ENCODE assay signal across 17 cellular contexts in the genomic region with DNA sequence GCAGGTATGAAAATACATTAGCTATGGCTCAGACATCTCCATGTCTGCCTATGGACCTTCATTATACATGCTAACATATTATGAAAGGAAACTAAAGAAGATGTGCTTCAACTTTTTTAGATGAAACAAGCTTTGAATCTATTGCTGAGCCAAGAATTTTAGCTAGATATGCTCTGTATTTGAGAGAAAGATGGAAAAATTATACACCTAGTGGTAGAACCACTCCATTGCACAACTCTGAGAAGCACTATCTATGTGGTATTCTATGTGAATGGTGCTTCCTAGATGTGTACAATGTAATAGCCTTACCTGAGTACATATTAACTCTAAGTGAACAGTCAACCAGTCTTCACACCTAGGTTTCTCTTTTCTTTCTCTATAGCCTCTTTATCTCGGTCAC. TPM values are rescaled to one million over a fixed set of nuclear protein-coding genes. Genes with fewer than 3 reads are reported as not detected.
DNase-seq lines count a peak whose midpoint lies in the region; ATAC-seq and TF ChIP-seq lines count a peak whose summit lies in the region.
"Had no signal": no experiment of that assay in that cellular context is flagged by ENCODE, and none has a peak within 500 bp of the region (broad histone marks: within the 10 kb centered on the region; RNA-seq: fewer than 3 reads in every experiment).

No MANE protein-coding gene starts in this region.

- intact Hi-C loops in Caco-2 (cut with micrococcal nuclease; ENCODE audit: unreplicated experiment) = no loop called here
- intact Hi-C loops in ovary (cut with DNase I) = loop anchor here in 1 of 4 donors (10.0 kb wide), 1 partner anchor 357 kb away; no protein-coding TSS in a partner anchor
- intact Hi-C loops in CD4-positive, alpha-beta T cell (cut with DNase I, micrococcal nuclease) = loop anchor here in 1 of 2 experiments (5.0 kb wide), 1 partner anchor 370 kb away; no protein-coding TSS in a partner anchor

- H3K4me1 ChIP-seq in Caco-2 = peaks cover 6% of the 10 kb centered on the region; the same call in 1 of the 2 replicates
- H3K4me1 ChIP-seq in ovary (ENCODE audit: insufficient read depth) = no peaks in the 10 kb centered on the region
- H3K4me1 ChIP-seq: testis had no signal

- no peak for TF ChIP-seq POLR2A in ovary (IDR thresholded peaks at IDR 0.05)

- H3K4me3 ChIP-seq in Caco-2 (ENCODE audit: low read depth, low read length) = no peak overlapping the region
- H3K4me3 ChIP-seq in ovary = no peak overlapping the region
- H3K4me3 ChIP-seq: testis had no signal

- no peak overlapping the region for H3K4me3 Mint-ChIP-seq in Caco-2 (ENCODE audit: unreplicated experiment)
- no peak overlapping the region for H3K4me3 Mint-ChIP-seq in endothelial cell (ENCODE audit: unreplicated experiment)
- no peak overlapping the region for H3K4me3 Mint-ChIP-seq in CD4-positive, alpha-beta T cell

- TF ChIP-seq CTCF in Caco-2 (IDR thresholded peaks at IDR 0.05; ENCODE audit: insufficient read depth in 1 of 2, low read depth in 1 of 2, low read length in 1 of 2, severe bottlenecking in 1 of 2, unreplicated experiment in 1 of 2) (peak; percentile 1 to 30), endothelial cell (IDR thresholded peaks at IDR 0.05; ENCODE audit: unreplicated experiment) (peak; percentile 48), ovary (IDR thresholded peaks at IDR 0.05) (no peak)
- TF ChIP-seq CTCF in CD4-positive, alpha-beta T cell (IDR thresholded peaks at IDR 0.05) = no peak

- WGBS in ovary, 3 donors = 93 to 98% (median 95%) methylated on average over 1 of the region's 1 CpG

- no peak overlapping the region for H3K27ac ChIP-seq in ovary
- H3K27ac ChIP-seq in CD4-positive, alpha-beta T cell (ENCODE audit: low read depth, low read length) = no peak overlapping the region
- H3K27ac ChIP-seq: KMS-11, testis, WERI-Rb-1 had no signal

- H3K36me3 ChIP-seq in Caco-2 (ENCODE audit: control insufficient read depth, insufficient read depth, low read length) (no peaks in the 10 kb centered on the region), ovary (no peaks in the 10 kb centered on the region)
- H3K36me3 ChIP-seq: WERI-Rb-1 had no signal

- H3K4me1 Mint-ChIP-seq in Caco-2 (ENCODE audit: low read depth, unreplicated experiment) (peaks cover 6% of the 10 kb centered on the region), endothelial cell (ENCODE audit: unreplicated experiment) (no peaks in the 10 kb centered on the region)
- no peaks in the 10 kb centered on the region for H3K4me1 Mint-ChIP-seq in CD4-positive, alpha-beta T cell (ENCODE audit: low read depth)

- H3K27me3 ChIP-seq in Caco-2 (replicated peaks; ENCODE audit: control insufficient read depth, insufficient read depth, low read length) (no peaks in the 10 kb centered on the region), ovary (no peaks in the 10 kb centered on the region)
- H3K27me3 ChIP-seq in CD4-positive, alpha-beta T cell (ENCODE audit: control insufficient read depth, insufficient read depth, low read length) = no peaks in the 10 kb centered on the region
- H3K27me3 ChIP-seq: testis had no signal

- no TSS peak for BruUV-seq in Caco-2 (replicated peaks; lab: Mats Ljungman, UMichigan)

- no peak for TF ChIP-seq EP300 in ovary (IDR thresholded peaks at IDR 0.05)

- CTCF ChIA-PET in Caco-2 (lab: Charles Lee) = no interaction called here
- CTCF ChIA-PET in CD4-positive, alpha-beta T cell (lab: Charles Lee) = no interaction called here

- no peak overlapping the region for H3K27ac Mint-ChIP-seq in Caco-2 (ENCODE audit: unreplicated experiment)
- H3K27ac Mint-ChIP-seq in endothelial cell (ENCODE audit: unreplicated experiment) = no peak overlapping the region
- no peak overlapping the region for H3K27ac Mint-ChIP-seq in CD4-positive, alpha-beta T cell

- DNase-seq in Caco-2 (no peak), endothelial cell (ENCODE audit: low spot score) (no peak), NCI-H524 treated with DMSO at 0.1 percent for 48 hours (lab: John Stamatoyannopoulos, UW) (no peak), ovary (no peak)
- no peak for DNase-seq in stimulated activated CD4-positive, alpha-beta T cell treated with anti-CD3 and anti-CD28 coated beads, Interleukin-15, amount 100 ng/mL, for 24 hours
- DNase-seq in CD4-positive, alpha-beta T cell = no peak
- DNase-seq: activated T-cell treated with anti-CD3 and anti-CD28 coated beads, Interleukin-2, amount 50 U/mL, for 1 hour; GF-D8; hypothalamus; NCI-H2107; testis; WERI-Rb-1 had no signal

- no peaks in the 10 kb centered on the region for H3K36me3 Mint-ChIP-seq in Caco-2 (ENCODE audit: insufficient read depth, unreplicated experiment)
- no peaks in the 10 kb centered on the region for H3K36me3 Mint-ChIP-seq in endothelial cell (ENCODE audit: low read depth, unreplicated experiment)
- no peaks in the 10 kb centered on the region for H3K36me3 Mint-ChIP-seq in CD4-positive, alpha-beta T cell (ENCODE audit: low read depth)

- POLR2A ChIA-PET in Caco-2 (lab: Charles Lee) = no interaction called here
- POLR2A ChIA-PET in CD4-positive, alpha-beta T cell (lab: Charles Lee) = no interaction called here

- ATAC-seq in GM19351 (IDR thresholded peaks at IDR 0.05; ENCODE audit: unreplicated experiment) (peak; percentile 75), HG03354 (IDR thresholded peaks at IDR 0.05; ENCODE audit: poor library complexity, severe bottlenecking, unreplicated experiment) (peak; percentile 84)
- no peak for ATAC-seq in CD4-positive, alpha-beta T cell (ENCODE audit: poor library complexity)

- no peaks in the 10 kb centered on the region for H3K27me3 Mint-ChIP-seq in Caco-2 (ENCODE audit: insufficient read depth, unreplicated experiment)
- H3K27me3 Mint-ChIP-seq in endothelial cell (ENCODE audit: unreplicated experiment) = no peaks in the 10 kb centered on the region
- H3K27me3 Mint-ChIP-seq in CD4-positive, alpha-beta T cell = no peaks in the 10 kb centered on the region

- peaks cover 7% of the 10 kb centered on the region; the same call in 1 of the 2 replicates for H3K9me3 ChIP-seq in Caco-2
- H3K9me3 ChIP-seq in ovary = no peaks in the 10 kb centered on the region
- H3K9me3 ChIP-seq in CD4-positive, alpha-beta T cell (ENCODE audit: control insufficient read depth, low read length) = no peaks in the 10 kb centered on the region
- H3K9me3 ChIP-seq: testis had no signal

- peaks cover under 1% of the 10 kb centered on the region for H3K9me3 Mint-ChIP-seq in Caco-2 (ENCODE audit: unreplicated experiment)
- no peaks in the 10 kb centered on the region for H3K9me3 Mint-ChIP-seq in endothelial cell (ENCODE audit: unreplicated experiment)
- peaks cover 2% of the 10 kb centered on the region for H3K9me3 Mint-ChIP-seq in CD4-positive, alpha-beta T cell

RNA-seq across cellular contexts. Expression of gene EPYC, which starts 17.3 kb away (rescaled TPM):
- total RNA-seq in Caco-2 (2022) (not detected in 2 replicates), endothelial cell (ENCODE audit: unreplicated experiment) (not detected), ovary (under 1 TPM in 1 of 7 donors, not detected in 6; 0.24 TPM)
- polyA plus RNA-seq in ovary = under 1 TPM; 0.16 to 0.43 TPM
- total RNA-seq in CD4-positive, alpha-beta T cell = not detected
- total RNA-seq: lung microvascular endothelial cell, pulmonary artery endothelial cell, testis had no signal

RNA-seq across cellular contexts. Expression of gene CCER1, which starts 32.5 kb away (rescaled TPM):
- total RNA-seq in Caco-2 (2022) = not detected in 2 replicates
- total RNA-seq in endothelial cell (ENCODE audit: unreplicated experiment) = not detected
- not detected for total RNA-seq in ovary
- polyA plus RNA-seq in ovary = not detected
- not detected for total RNA-seq in CD4-positive, alpha-beta T cell
- total RNA-seq: lung microvascular endothelial cell, pulmonary artery endothelial cell had no signal

Comparison
In these comparisons a context has a peak if more than half of its experiments do, and no peak if none do; other contexts are left out.
1. CTCF ChIP-seq: peak in Caco-2 (2 of 2) and endothelial cell (single experiment); none in ovary (0 of 3) and CD4-positive, alpha-beta T cell (single experiment).